16 cellular contexts compared by ENCODE assay signal in the genomic region with DNA sequence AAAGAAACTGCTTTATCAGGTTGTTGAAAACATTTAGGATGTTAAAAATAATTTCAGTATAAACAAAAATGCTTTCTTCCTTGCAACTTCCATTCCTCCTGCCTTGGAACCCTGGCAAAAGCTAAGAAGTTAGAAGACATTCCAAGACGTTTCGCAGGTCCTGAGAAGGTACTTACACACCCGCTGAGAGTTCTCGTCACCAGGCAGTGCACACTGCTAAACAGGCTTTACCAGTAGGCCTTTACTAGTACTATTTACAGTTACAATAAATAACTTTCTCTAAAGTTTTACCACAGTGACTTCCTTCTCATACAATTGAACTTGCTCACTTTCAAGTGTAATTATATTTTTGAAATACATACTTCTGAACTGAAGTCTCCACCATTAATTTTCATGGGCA.
DNase-seq lines count a peak whose midpoint lies in the region; ATAC-seq and TF ChIP-seq lines count a peak whose summit lies in the region.
"Had no signal": no experiment of that assay in that cellular context is flagged by ENCODE, and none has a peak within 500 bp of the region (broad histone marks: within the 10 kb centered on the region; RNA-seq: fewer than 3 reads in every experiment).

No MANE protein-coding gene starts in this region.

- ATAC-seq in left lung, result peak; percentile 77
- no peak for ATAC-seq in right cardiac atrium
- ATAC-seq: CD8-positive, alpha-beta T cell; GM23338; HCT116 had no signal

- no peaks in the 10 kb centered on the region for H3K36me3 ChIP-seq in left lung
- H3K36me3 ChIP-seq in SJCRH30, result no peaks in the 10 kb centered on the region
- H3K36me3 ChIP-seq: BLaER1 had no signal

- H3K4me1 ChIP-seq in left lung, result peaks cover 0 to 11% of the 10 kb centered on the region in 2 donors
- H3K4me1 ChIP-seq in SJCRH30, result no peaks in the 10 kb centered on the region
- no peaks in the 10 kb centered on the region for H3K4me1 ChIP-seq in right cardiac atrium (ENCODE audit: control insufficient read depth, insufficient read depth, low read length)
- H3K4me1 ChIP-seq: Caco-2 had no signal

- H3K9me3 ChIP-seq in left lung (peaks cover 0 to 6% of the 10 kb centered on the region in 2 donors), SJCRH30 (replicated peaks) (no peaks in the 10 kb centered on the region), right cardiac atrium (ENCODE audit: control insufficient read depth, low read length) (no peaks in the 10 kb centered on the region)
- H3K9me3 ChIP-seq: Caco-2 had no signal

- TF ChIP-seq CTCF in epithelial cell of esophagus (IDR thresholded peaks at IDR 0.05; ENCODE audit: insufficient read depth, low read depth, low read length, missing control alignments) (no peak), left lung (IDR thresholded peaks at IDR 0.05) (no peak), type B pancreatic cell (conservative IDR thresholded peaks at IDR 0.05) (no peak)

- DNase-seq in epithelial cell of esophagus (ENCODE audit: low read depth), result peak; percentile 16
- peak in 1 of 2 donors; percentile 61 for DNase-seq in left lung
- DNase-seq in type B pancreatic cell (ENCODE audit: extremely low spot score, unreplicated experiment), result no peak
- DNase-seq in activated CD4-positive, alpha-beta T cell treated with anti-CD3 and anti-CD28 coated beads for 48 hours, result no peak
- DNase-seq in SJCRH30, result no peak
- DNase-seq in right cardiac atrium, result no peak
- DNase-seq: Caco-2; CD4-positive, CD25-positive, alpha-beta regulatory T cell; CD8-positive, alpha-beta T cell; DMS153; GF-D8; H9 had no signal

- peaks cover 6% of the 10 kb centered on the region for H3K9me3 Mint-ChIP-seq in type B pancreatic cell

- H3K4me3 ChIP-seq in epithelial cell of esophagus (ENCODE audit: low read length) (no peak overlapping the region), left lung (no peak overlapping the region), SJCRH30 (no peak overlapping the region), right cardiac atrium (ENCODE audit: low read length) (no peak overlapping the region)
- H3K4me3 ChIP-seq: BLaER1, GM23338 had no signal

- 88% methylated on average over 4 of the region's 4 CpGs for WGBS in right cardiac atrium

- H3K27me3 Mint-ChIP-seq in type B pancreatic cell, result peaks cover 4% of the 10 kb centered on the region

- H3K36me3 Mint-ChIP-seq in type B pancreatic cell, result no peaks in the 10 kb centered on the region
- H3K36me3 Mint-ChIP-seq: CD4-positive, CD25-positive, alpha-beta regulatory T cell; CD8-positive, alpha-beta T cell had no signal

- no peak overlapping the region for H3K4me3 Mint-ChIP-seq in type B pancreatic cell
- H3K4me3 Mint-ChIP-seq: CD4-positive, CD25-positive, alpha-beta regulatory T cell; CD8-positive, alpha-beta T cell; GM23338; H9 had no signal

- H3K4me1 Mint-ChIP-seq in type B pancreatic cell (ENCODE audit: unreplicated experiment), result peaks cover 7% of the 10 kb centered on the region

- no peaks in the 10 kb centered on the region for H3K27me3 ChIP-seq in left lung
- 0 out of 2 replicates have a peak, but pooled peaks cover 4% of the 10 kb centered on the region for H3K27me3 ChIP-seq in SJCRH30
- no peaks in the 10 kb centered on the region for H3K27me3 ChIP-seq in right cardiac atrium (ENCODE audit: control insufficient read depth, insufficient read depth)
- H3K27me3 ChIP-seq: BLaER1 had no signal

- H3K27ac ChIP-seq in left lung (peak overlapping the region in 1 of 2 donors; percentile 58), SJCRH30 (no peak overlapping the region), right cardiac atrium (ENCODE audit: low read length) (no peak overlapping the region)
- H3K27ac ChIP-seq: BLaER1, C4-2B had no signal

- intact Hi-C loops in left lung (cut with DNase I), result no loop called here
- intact Hi-C loops in right cardiac atrium (cut with DNase I), result no loop called here

- peak overlapping the region; percentile 40 for H3K27ac Mint-ChIP-seq in type B pancreatic cell
- H3K27ac Mint-ChIP-seq: CD4-positive, CD25-positive, alpha-beta regulatory T cell; CD8-positive, alpha-beta T cell; GM23338; H9 had no signal
